Comparison of ENCODE assay signal across 8 cellular contexts in the genomic region with DNA sequence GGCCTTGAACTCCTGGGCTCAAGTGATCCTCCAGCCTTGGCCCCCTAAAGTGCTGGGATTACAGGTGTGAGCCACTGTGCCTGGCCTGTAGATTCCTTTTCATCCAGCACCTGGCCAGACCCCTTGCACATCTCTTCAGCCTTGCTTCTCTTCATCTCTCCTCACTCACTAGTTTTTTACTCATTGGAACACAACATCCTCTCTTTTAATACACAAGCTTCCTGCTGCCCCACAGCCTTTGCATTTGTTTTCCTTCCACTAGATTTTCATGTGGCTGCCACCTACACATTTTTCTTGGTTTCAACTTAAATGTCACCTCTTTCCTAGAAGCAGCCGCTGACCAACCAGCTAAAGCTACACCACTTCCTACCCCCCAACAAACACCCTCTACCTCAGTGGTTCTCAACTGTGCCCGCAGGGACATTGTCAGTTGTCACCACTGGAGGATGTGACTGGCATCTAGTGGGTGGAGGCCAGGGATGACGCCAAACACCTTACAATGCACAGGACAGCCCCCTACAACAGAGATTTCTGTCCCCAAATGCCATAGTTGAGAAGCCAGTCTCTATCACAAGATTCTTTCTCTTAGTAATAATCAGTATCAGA.
DNase-seq lines count a peak whose midpoint lies in the region; ATAC-seq lines count a peak whose summit lies in the region.

No MANE protein-coding gene starts in this region.

- H3K36me3 Mint-ChIP-seq in activated naive CD4-positive, alpha-beta T cell treated with anti-CD3 and anti-CD28 coated beads, Interleukin-2, amount 50 U/mL, for 24 hours = no peaks in the 10 kb centered on the region

- H3K9me3 Mint-ChIP-seq in activated naive CD4-positive, alpha-beta T cell treated with anti-CD3 and anti-CD28 coated beads, Interleukin-2, amount 50 U/mL, for 24 hours = no peaks in the 10 kb centered on the region

- peak overlapping the region; percentile 9 for H3K27ac Mint-ChIP-seq in activated naive CD4-positive, alpha-beta T cell treated with anti-CD3 and anti-CD28 coated beads, Interleukin-2, amount 50 U/mL, for 24 hours

- ATAC-seq in GM19452 (IDR thresholded peaks at IDR 0.05; ENCODE audit: unreplicated experiment) = peak; percentile 43

- in situ Hi-C loops in KBM-7 (cut with MboI; ENCODE audit: low pct_unique_long_range_greater_than_20kb, low sequenced_read_pairs) = no loop called here

- H3K4me3 Mint-ChIP-seq in activated naive CD4-positive, alpha-beta T cell treated with anti-CD3 and anti-CD28 coated beads, Interleukin-2, amount 50 U/mL, for 24 hours = peak overlapping the region; percentile 56

- H3K27me3 Mint-ChIP-seq in activated naive CD4-positive, alpha-beta T cell treated with anti-CD3 and anti-CD28 coated beads, Interleukin-2, amount 50 U/mL, for 24 hours = no peaks in the 10 kb centered on the region

- DNase-seq in T-helper 2 cell (peak in 3 of 5 experiments; percentile 4 to 98 (median 82)), NCI-H146 treated with DMSO at 0.1 percent for 48 hours (lab: John Stamatoyannopoulos, UW; ENCODE audit: unreplicated experiment) (no peak), KBM-7 (no peak), Ammon's horn (ENCODE audit: low spot score) (no peak), DMS 273 (lab: John Stamatoyannopoulos, UW; ENCODE audit: unreplicated experiment) (no peak)
- peak; percentile 38 to 41 for DNase-seq in stimulated activated CD8-positive, alpha-beta memory T cell treated with anti-CD3 and anti-CD28 coated beads, Interleukin-15, amount 100 ng/mL, for 4 hours (ENCODE audit: low read depth in 2 of 2)

- H3K4me1 Mint-ChIP-seq in activated naive CD4-positive, alpha-beta T cell treated with anti-CD3 and anti-CD28 coated beads, Interleukin-2, amount 50 U/mL, for 24 hours = peaks cover 46% of the 10 kb centered on the region

Comparison
In these comparisons a context has a peak if more than half of its experiments do, and no peak if none do; other contexts are left out.
1. DNase-seq: peak in T-helper 2 cell (3 of 5) and stimulated activated CD8-positive, alpha-beta memory T cell treated with anti-CD3 and anti-CD28 coated beads, Interleukin-15, amount 100 ng/mL, for 4 hours (2 of 2); none in NCI-H146 treated with DMSO at 0.1 percent for 48 hours (single experiment), KBM-7 (single experiment), Ammon's horn (single experiment) and DMS 273 (single experiment).